ENCODE assay signal across 8 cellular contexts in genomic region chr12:71780207-71780822, GRCh38. TPM values are rescaled to one million over a fixed set of nuclear protein-coding genes. Genes with fewer than 3 reads are reported as not detected.
DNase-seq lines count a peak whose midpoint lies in the region; ATAC-seq, FAIRE-seq and TF ChIP-seq lines count a peak whose summit lies in the region.

No MANE protein-coding gene starts in this region.

- no peaks in the 10 kb centered on the region for H3F3A ChIP-seq in neural cell (ENCODE audit: insufficient read depth, low read length, poor library complexity, severe bottlenecking)

- peak overlapping the region; percentile 2 for H3K27ac Mint-ChIP-seq in activated CD4-positive, alpha-beta memory T cell treated with anti-CD3 and anti-CD28 coated beads, Interleukin-2, amount 10 ng/mL, durations not matched to agents 7 days and 5 days

- H3K4me3 ChIP-seq in esophagus muscularis mucosa: no peak overlapping the region
- no peak overlapping the region for H3K4me3 ChIP-seq in neural cell (ENCODE audit: low read length)

- H3K79me2 ChIP-seq in neural cell (replicated peaks; ENCODE audit: insufficient read depth, low read length): no peaks in the 10 kb centered on the region

- H3K9me2 ChIP-seq in neural cell (ENCODE audit: insufficient read depth, low read length): no peaks in the 10 kb centered on the region

- no peaks in the 10 kb centered on the region for H4K20me1 ChIP-seq in neural cell (ENCODE audit: insufficient read depth)

- H3K9me3 ChIP-seq in esophagus muscularis mucosa (no peaks in the 10 kb centered on the region), neural cell (ENCODE audit: low read length) (no peaks in the 10 kb centered on the region)

- WGBS in esophagus muscularis mucosa: 15% methylated on average over 3 of the region's 3 CpGs

- no peaks in the 10 kb centered on the region for H3K27me3 Mint-ChIP-seq in activated CD4-positive, alpha-beta memory T cell treated with anti-CD3 and anti-CD28 coated beads, Interleukin-2, amount 10 ng/mL, durations not matched to agents 7 days and 5 days

- intact Hi-C loops in esophagus muscularis mucosa (cut with DNase I): no loop called here

- ATAC-seq in HG03457 (IDR thresholded peaks at IDR 0.05; ENCODE audit: unreplicated experiment): no peak

- peak; percentile 84 for TF ChIP-seq RAD21 in neural cell (conservative IDR thresholded peaks at IDR 0.05)

- no peaks in the 10 kb centered on the region for H3K9me3 Mint-ChIP-seq in activated CD4-positive, alpha-beta memory T cell treated with anti-CD3 and anti-CD28 coated beads, Interleukin-2, amount 10 ng/mL, durations not matched to agents 7 days and 5 days

- peak; percentile 78 for FAIRE-seq in H54 (lab: Jason Lieb, UNC)

- H3K27me3 ChIP-seq in esophagus muscularis mucosa (no peaks in the 10 kb centered on the region), neural cell (ENCODE audit: insufficient read depth, low read depth, low read length) (no peaks in the 10 kb centered on the region)

- H3K36me3 Mint-ChIP-seq in activated CD4-positive, alpha-beta memory T cell treated with anti-CD3 and anti-CD28 coated beads, Interleukin-2, amount 10 ng/mL, durations not matched to agents 7 days and 5 days (ENCODE audit: low read depth): peaks cover 24% of the 10 kb centered on the region

- peaks cover 5% of the 10 kb centered on the region for H3K4me1 Mint-ChIP-seq in activated CD4-positive, alpha-beta memory T cell treated with anti-CD3 and anti-CD28 coated beads, Interleukin-2, amount 10 ng/mL, durations not matched to agents 7 days and 5 days

- peak; percentile 73 for DNase-seq in NCI-H2196 (lab: John Stamatoyannopoulos, UW; ENCODE audit: unreplicated experiment)
- no peak for DNase-seq in NCI-H2196 treated with DMSO at 0.1 percent for 48 hours (lab: John Stamatoyannopoulos, UW; ENCODE audit: unreplicated experiment)
- no peak for DNase-seq in H54 (ENCODE audit: insufficient read length, low spot score)
- DNase-seq in NCI-H2171 (lab: John Stamatoyannopoulos, UW): peak; percentile 39
- DNase-seq in activated CD4-positive, alpha-beta memory T cell treated with anti-CD3 and anti-CD28 coated beads, Interleukin-2, amount 10 ng/mL, durations not matched to agents 7 days and 5 days: peak; percentile 48
- no peak for DNase-seq in esophagus muscularis mucosa (ENCODE audit: extremely low spot score)

- no peak overlapping the region for H3K4me2 ChIP-seq in neural cell (ENCODE audit: low read length)

- no peak overlapping the region for H3K4me3 Mint-ChIP-seq in activated CD4-positive, alpha-beta memory T cell treated with anti-CD3 and anti-CD28 coated beads, Interleukin-2, amount 10 ng/mL, durations not matched to agents 7 days and 5 days

- H3K36me3 ChIP-seq in esophagus muscularis mucosa (peaks cover 9 to 40% (median 25%) of the 10 kb centered on the region in 4 donors), neural cell (ENCODE audit: insufficient read depth, low read length) (no peaks in the 10 kb centered on the region)

- no peak overlapping the region for H2AFZ ChIP-seq in neural cell (ENCODE audit: low read depth, low read length)

- H3K27ac ChIP-seq in esophagus muscularis mucosa (replicated peaks in 1 of 4) (no peak overlapping the region), neural cell (ENCODE audit: low read length) (no peak overlapping the region)

- POLR2A ChIA-PET in activated CD4-positive, alpha-beta memory T cell treated with anti-CD3 and anti-CD28 coated beads, Interleukin-2, amount 10 ng/mL, durations not matched to agents 7 days and 5 days (lab: Charles Lee): interaction anchor here (0.7 to 0.9 kb wide), 2 partner anchors 16 to 66 kb away, joined by 3 read pairs; no protein-coding TSS in a partner anchor

- no peak overlapping the region for H3K9ac ChIP-seq in neural cell (ENCODE audit: low read length)

- CTCF ChIA-PET in activated CD4-positive, alpha-beta memory T cell treated with anti-CD3 and anti-CD28 coated beads, Interleukin-2, amount 10 ng/mL, durations not matched to agents 7 days and 5 days (lab: Charles Lee): interaction anchor here (0.6 to 2.4 kb wide), 28 partner anchors 9 to 209 kb away, joined by 3 to 33 read pairs (median 4); partner anchors contain the start of genes RAB21 and TBC1D15

- TF ChIP-seq EP300 in esophagus muscularis mucosa (IDR thresholded peaks at IDR 0.05) (no peak), neural cell (conservative IDR thresholded peaks at IDR 0.05; ENCODE audit: poor library complexity, severe bottlenecking) (no peak)

- H3K4me1 ChIP-seq in esophagus muscularis mucosa: peaks cover 3 to 20% (median 9%) of the 10 kb centered on the region in 4 donors

- peak; percentile 55 to 68 (median 62) for TF ChIP-seq CTCF in esophagus muscularis mucosa (IDR thresholded peaks at IDR 0.05)
- TF ChIP-seq CTCF in neural cell (IDR thresholded peaks at IDR 0.05; ENCODE audit: poor library complexity, severe bottlenecking): peak; percentile 84

- TF ChIP-seq POLR2A in H54 (IDR thresholded peaks at IDR 0.05; ENCODE audit: low read depth, low read length) (no peak), esophagus muscularis mucosa (IDR thresholded peaks at IDR 0.05; ENCODE audit: low read depth) (no peak)

TF ChIP-seq in neural cell, 6 proteins besides CTCF, POLR2A, EP300 and RAD21:
- TF ChIP-seq SMC3 (conservative IDR thresholded peaks at IDR 0.05; ENCODE audit: poor library complexity): peak; percentile 87
- no peak for TF ChIP-seq MXI1 (conservative IDR thresholded peaks at IDR 0.05; ENCODE audit: poor library complexity, severe bottlenecking)
- no peak for TF ChIP-seq REST (IDR thresholded peaks at IDR 0.05; ENCODE audit: borderline replicate concordance)
TF ChIP-seq in neural cell: peak in this region for 1.

RNA-seq across cellular contexts. Expression of gene RAB21, which starts 25.7 kb away (rescaled TPM):
- 10 to 100 TPM; 65.0 to 67.3 TPM for total RNA-seq in activated CD4-positive, alpha-beta memory T cell treated with anti-CD3 and anti-CD28 coated beads, Interleukin-2, amount 10 ng/mL, durations not matched to agents 7 days and 5 days
- 10 to 100 TPM; 15.0 to 36.9 (median 31.7) TPM for total RNA-seq in esophagus muscularis mucosa
- polyA plus RNA-seq in neural cell: 26.3 and 28.4 TPM in 2 replicates
- 31.9 and 32.1 TPM in 2 replicates for polyA minus RNA-seq in neural cell

RNA-seq across cellular contexts. Expression of gene TBC1D15, which starts 59.2 kb away (rescaled TPM):
- 10 to 100 TPM; 60.6 to 67.3 TPM for total RNA-seq in activated CD4-positive, alpha-beta memory T cell treated with anti-CD3 and anti-CD28 coated beads, Interleukin-2, amount 10 ng/mL, durations not matched to agents 7 days and 5 days
- 10 to 100 TPM; 20.8 to 41.7 (median 30.3) TPM for total RNA-seq in esophagus muscularis mucosa
- polyA plus RNA-seq in neural cell: 26.7 and 28.0 TPM in 2 replicates
- 45.8 and 48.6 TPM in 2 replicates for polyA minus RNA-seq in neural cell

Comparison
In these comparisons a context has a peak if more than half of its experiments do, and no peak if none do; other contexts are left out.
1. DNase-seq: peak in NCI-H2196 (single experiment), NCI-H2171 (single experiment) and activated CD4-positive, alpha-beta memory T cell treated with anti-CD3 and anti-CD28 coated beads, Interleukin-2, amount 10 ng/mL, durations not matched to agents 7 days and 5 days (single experiment); none in NCI-H2196 treated with DMSO at 0.1 percent for 48 hours (single experiment), H54 (single experiment) and esophagus muscularis mucosa (single experiment).